1 cellular context compared by ENCODE assay signal in the genomic region with DNA sequence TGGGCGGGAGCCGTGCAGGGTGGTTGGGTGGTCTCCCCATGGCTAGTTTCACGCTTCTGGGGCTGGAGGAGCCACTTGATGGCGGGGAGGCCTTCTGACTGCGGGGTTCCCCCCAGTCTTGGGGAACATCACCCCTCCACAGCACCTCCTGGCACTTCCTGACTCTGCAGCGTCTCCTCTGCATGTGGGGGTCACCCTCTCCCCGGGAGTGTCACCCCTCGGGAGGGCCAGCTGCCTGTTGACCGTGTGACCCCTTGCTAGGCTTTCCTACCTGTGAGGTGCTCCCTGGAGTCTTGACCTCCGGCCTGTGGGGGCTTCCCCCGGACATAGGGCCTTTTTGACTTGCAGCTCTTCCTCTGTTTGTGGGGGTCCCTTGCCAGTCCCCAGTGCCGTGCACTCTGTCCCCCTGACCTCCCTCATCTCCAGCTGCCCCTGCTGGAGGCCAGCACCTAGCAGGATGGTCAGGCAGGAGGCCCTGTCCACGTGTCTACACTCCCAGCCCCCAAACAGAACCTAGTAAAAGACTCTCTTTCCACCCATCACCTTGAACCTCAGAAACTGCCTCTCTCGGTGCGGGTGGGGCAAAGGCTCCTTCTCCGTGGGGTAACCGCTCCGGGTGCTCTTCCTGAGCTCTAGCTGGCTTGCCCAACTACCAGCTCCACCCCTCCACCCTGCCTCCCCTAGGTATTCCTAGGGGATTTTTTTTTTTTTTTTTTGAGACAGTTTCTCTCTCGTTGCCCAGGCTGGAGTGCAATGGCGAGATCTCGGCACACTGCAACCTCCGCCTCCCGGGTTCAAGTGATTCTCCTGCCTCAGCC.
TF ChIP-seq lines count a peak whose summit lies in the region.

No MANE protein-coding gene starts in this region.

TF ChIP-seq in HCT116, 20 proteins besides CTCF, POLR2A, EP300 and RAD21:
- no peak for TF ChIP-seq POLR2AphosphoS5 (IDR thresholded peaks at IDR 0.05; ENCODE audit: low read depth, low read length)
- TF ChIP-seq EZH2phosphoT487 (IDR thresholded peaks at IDR 0.05; ENCODE audit: borderline replicate concordance): no peak
- TF ChIP-seq ZFX (IDR thresholded peaks at IDR 0.05): peak; percentile 7; the same call in 1 of the 2 replicates
- no peak for TF ChIP-seq CEBPB (IDR thresholded peaks at IDR 0.05; ENCODE audit: low read depth)
